18 cellular contexts compared by ENCODE assay signal in genomic region chr21:33386222-33386784, GRCh38. TPM values are rescaled to one million over a fixed set of nuclear protein-coding genes. Genes with fewer than 3 reads are reported as not detected.
DNase-seq lines count a peak whose midpoint lies in the region; ATAC-seq and TF ChIP-seq lines count a peak whose summit lies in the region.
"Had no signal": no experiment of that assay in that cellular context is flagged by ENCODE, and none has a peak within 500 bp of the region (broad histone marks: within the 10 kb centered on the region; RNA-seq: fewer than 3 reads in every experiment).

No MANE protein-coding gene starts in this region.

- no peaks in the 10 kb centered on the region for H3F3A ChIP-seq in PC-3 (ENCODE audit: low read length, unreplicated experiment)

- H3K36me3 ChIP-seq in PC-3 (ENCODE audit: low read depth, low read length) = no peaks in the 10 kb centered on the region
- H3K36me3 ChIP-seq in uterus = no peaks in the 10 kb centered on the region

- H4K20me1 ChIP-seq in PC-3 (ENCODE audit: low read length) = no peaks in the 10 kb centered on the region

- peaks cover 3% of the 10 kb centered on the region for H3K9me3 Mint-ChIP-seq in stimulated activated memory B cell treated with anti-CD40 and anti-IgM and Interleukin-4, amounts not matched to agents 10 μg/mL and 1 μg/mL and 100 μg/mL, for 72 hours
- H3K9me3 Mint-ChIP-seq: activated T-helper 1 cell treated with anti-CD3 and anti-CD28 coated beads, Interleukin-12 subunit alpha, Interleukin-12 subunit beta, Interleukin-2, Interleukin-4 antibody, amounts not matched to agents 30 ng/mL and 10 ng/mL and 1 ng/mL, durations not matched to agents 14 hours and 24 hours and 36 hours had no signal

- intact Hi-C loops in PC-3 (cut with micrococcal nuclease) = no loop called here
- intact Hi-C loops in uterus (cut with DNase I; ENCODE audit: low total_unique reads) = no loop called here

- H3K4me1 ChIP-seq in PC-3 (ENCODE audit: insufficient read depth, low read length) (peaks cover 21% of the 10 kb centered on the region), uterus (no peaks in the 10 kb centered on the region)
- H3K4me1 ChIP-seq: testis had no signal

- peak; percentile 26 for DNase-seq in DMS 273 (lab: John Stamatoyannopoulos, UW; ENCODE audit: unreplicated experiment)
- DNase-seq in DMS 273 treated with DMSO at 0.1 percent for 48 hours (lab: John Stamatoyannopoulos, UW) = no peak
- DNase-seq in PC-3 = peak; percentile 16
- DNase-seq in epithelial cell of esophagus (ENCODE audit: low read depth) = peak; percentile 18
- no peak for DNase-seq in uterus
- DNase-seq: 8988T, body of pancreas, DMS79 treated with DMSO at 0.1 percent for 48 hours, NCI-H1105 treated with DMSO at 0.1 percent for 48 hours, NCI-H524 treated with DMSO at 0.1 percent for 48 hours, right cardiac atrium, SIG-M5, testis had no signal

- POLR2A ChIA-PET in PC-3 (lab: Charles Lee; ENCODE audit: unreplicated experiment) = no interaction called here

- H3K9ac ChIP-seq in PC-3 (ENCODE audit: low read length) = no peak overlapping the region

- ATAC-seq in PC-3 (no peak), GM21825 (IDR thresholded peaks at IDR 0.05; ENCODE audit: unreplicated experiment) (no peak), HG03135 (IDR thresholded peaks at IDR 0.05; ENCODE audit: unreplicated experiment) (no peak)
- ATAC-seq in stimulated activated memory B cell treated with anti-CD40 and anti-IgM and Interleukin-4, amounts not matched to agents 10 μg/mL and 1 μg/mL and 100 μg/mL, for 72 hours = no peak
- ATAC-seq: body of pancreas, esophagus mucosa, right cardiac atrium had no signal

- no peak for TF ChIP-seq POLR2A in uterus (IDR thresholded peaks at IDR 0.05)

- H3K27me3 Mint-ChIP-seq in stimulated activated memory B cell treated with anti-CD40 and anti-IgM and Interleukin-4, amounts not matched to agents 10 μg/mL and 1 μg/mL and 100 μg/mL, for 72 hours = no peaks in the 10 kb centered on the region

- no TSS peak for BruUV-seq in PC-3 (replicated peaks; lab: Mats Ljungman, UMichigan)

- peaks cover 53% of the 10 kb centered on the region for H3K4me1 Mint-ChIP-seq in stimulated activated memory B cell treated with anti-CD40 and anti-IgM and Interleukin-4, amounts not matched to agents 10 μg/mL and 1 μg/mL and 100 μg/mL, for 72 hours

- H3K36me3 Mint-ChIP-seq in stimulated activated memory B cell treated with anti-CD40 and anti-IgM and Interleukin-4, amounts not matched to agents 10 μg/mL and 1 μg/mL and 100 μg/mL, for 72 hours = no peaks in the 10 kb centered on the region

- H3K9me3 ChIP-seq in PC-3 (ENCODE audit: low read length) (no peaks in the 10 kb centered on the region), uterus (no peaks in the 10 kb centered on the region)
- H3K9me3 ChIP-seq: body of pancreas, testis had no signal

- no peak overlapping the region for H3K4me3 Mint-ChIP-seq in stimulated activated memory B cell treated with anti-CD40 and anti-IgM and Interleukin-4, amounts not matched to agents 10 μg/mL and 1 μg/mL and 100 μg/mL, for 72 hours
- H3K4me3 Mint-ChIP-seq: activated T-helper 1 cell treated with anti-CD3 and anti-CD28 coated beads, Interleukin-12 subunit alpha, Interleukin-12 subunit beta, Interleukin-2, Interleukin-4 antibody, amounts not matched to agents 30 ng/mL and 10 ng/mL and 1 ng/mL, durations not matched to agents 14 hours and 24 hours and 36 hours had no signal

- H3K27ac ChIP-seq in PC-3 (ENCODE audit: low read length) (no peak overlapping the region), uterus (no peak overlapping the region)
- H3K27ac ChIP-seq: body of pancreas, testis had no signal

- CTCF ChIA-PET in PC-3 (lab: Charles Lee) = no interaction called here

- no peaks in the 10 kb centered on the region for H3K79me2 ChIP-seq in PC-3 (ENCODE audit: low read length)

- H2AFZ ChIP-seq in PC-3 (ENCODE audit: low read length) = no peak overlapping the region

- TF ChIP-seq CTCF in PC-3 (conservative IDR thresholded peaks at IDR 0.05; ENCODE audit: low read depth, low read length) (peak; percentile 42; the same call in 1 of the 2 replicates), epithelial cell of esophagus (IDR thresholded peaks at IDR 0.05; ENCODE audit: insufficient read depth, low read depth, low read length, missing control alignments) (peak; percentile 31), uterus (IDR thresholded peaks at IDR 0.05) (no peak)

- H3K4me2 ChIP-seq in PC-3 (ENCODE audit: low read length) = no peak overlapping the region

- H3K4me3 ChIP-seq in PC-3 (ENCODE audit: low read length) = no peak overlapping the region
- H3K4me3 ChIP-seq in epithelial cell of esophagus (ENCODE audit: low read length) = no peak overlapping the region
- no peak overlapping the region for H3K4me3 ChIP-seq in uterus
- H3K4me3 ChIP-seq: body of pancreas, testis had no signal

- H3K27me3 ChIP-seq in PC-3 (ENCODE audit: low read length) (no peaks in the 10 kb centered on the region), uterus (no peaks in the 10 kb centered on the region)
- H3K27me3 ChIP-seq: body of pancreas, testis had no signal

- H3K27ac Mint-ChIP-seq in stimulated activated memory B cell treated with anti-CD40 and anti-IgM and Interleukin-4, amounts not matched to agents 10 μg/mL and 1 μg/mL and 100 μg/mL, for 72 hours = peak overlapping the region; percentile 88
- H3K27ac Mint-ChIP-seq: activated T-helper 1 cell treated with anti-CD3 and anti-CD28 coated beads, Interleukin-12 subunit alpha, Interleukin-12 subunit beta, Interleukin-2, Interleukin-4 antibody, amounts not matched to agents 30 ng/mL and 10 ng/mL and 1 ng/mL, durations not matched to agents 14 hours and 24 hours and 36 hours had no signal

- no peaks in the 10 kb centered on the region for H3K9me2 ChIP-seq in PC-3 (replicated peaks; ENCODE audit: low read length)

RNA-seq across cellular contexts. Expression of gene IFNGR2, which starts 16.9 kb away (rescaled TPM):
- total RNA-seq in PC-3 (2014; rRNA removed) (35.7 and 37.8 TPM in 2 replicates), uterus (10 to 100 TPM; 25.4 to 67.6 (median 58.3) TPM)

Comparison
In these comparisons a context has a peak if more than half of its experiments do, and no peak if none do; other contexts are left out.
1. DNase-seq: peak in DMS 273 (single experiment), PC-3 (single experiment) and epithelial cell of esophagus (single experiment); none in DMS 273 treated with DMSO at 0.1 percent for 48 hours (single experiment) and uterus (0 of 2).
2. CTCF ChIP-seq: peak in PC-3 (single experiment) and epithelial cell of esophagus (single experiment); none in uterus (0 of 4).